In the genomic region with DNA sequence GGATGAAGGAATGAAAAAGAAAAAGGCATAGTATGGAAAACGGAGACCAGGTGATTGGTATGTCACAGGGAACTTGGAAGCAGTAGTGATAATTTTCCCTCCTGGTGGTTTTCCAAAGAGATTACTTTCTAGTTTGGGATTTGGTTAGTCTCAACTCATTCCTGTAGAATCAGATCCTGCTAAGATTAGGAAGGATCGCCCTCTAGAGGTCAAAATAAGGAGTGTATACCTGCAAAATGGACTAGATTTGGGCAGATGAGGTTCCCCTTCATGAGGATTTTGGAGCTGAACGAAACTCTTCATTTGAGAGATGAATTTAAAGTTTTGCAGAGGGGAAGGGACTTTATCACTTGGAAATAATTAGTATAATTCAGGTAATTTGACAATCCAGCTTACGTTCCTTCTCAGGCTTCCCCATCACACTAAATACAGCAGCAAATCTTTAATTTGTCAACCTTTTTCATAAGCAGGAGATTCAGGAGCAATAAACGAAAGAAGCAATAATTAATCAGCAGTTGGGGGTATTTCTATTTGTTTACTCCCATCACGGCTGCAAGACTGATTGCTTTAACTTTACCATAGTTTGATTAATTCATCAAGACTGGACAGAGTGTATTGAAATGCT, we compare ENCODE assay signal across 8 cellular contexts.
DNase-seq lines count a peak whose midpoint lies in the region; ATAC-seq, FAIRE-seq and TF ChIP-seq lines count a peak whose summit lies in the region.

No MANE protein-coding gene starts in this region.

- H3K4me3 ChIP-seq in A549 (no peak overlapping the region), GM12878 (no peak overlapping the region), iPS DF 6.9 (ENCODE audit: low read length) (no peak overlapping the region)

- FAIRE-seq in A549 (lab: Jason Lieb, UNC) (peak; percentile 95), GM12878 (lab: Jason Lieb, UNC) (peak; percentile 84)

- peaks cover 0 to 7% of the 10 kb centered on the region in 2 donors for H3K4me1 Mint-ChIP-seq in stimulated activated naive B cell treated with anti-CD40 and anti-IgM and Interleukin-4, amounts not matched to agents 10 μg/mL and 1 μg/mL and 100 μg/mL, for 72 hours

- TF ChIP-seq POLR2A in A549 (IDR thresholded peaks at IDR 0.05; ENCODE audit: low read length): no peak
- TF ChIP-seq POLR2A in GM12878 (IDR thresholded peaks at IDR 0.05; ENCODE audit: low read depth, low read length): no peak

- H3K27me3 Mint-ChIP-seq in stimulated activated naive B cell treated with anti-CD40 and anti-IgM and Interleukin-4, amounts not matched to agents 10 μg/mL and 1 μg/mL and 100 μg/mL, for 72 hours: no peaks in the 10 kb centered on the region

- BruUV-seq in GM12878 (replicated peaks; lab: Mats Ljungman, UMichigan): no TSS peak

- RAD21 ChIA-PET in GM12878 (lab: Charles Lee; ENCODE audit: unreplicated experiment): interaction anchor here (0.6 to 6.3 kb wide), 17 partner anchors 10 to 787 kb away, joined by 3 to 35 read pairs (median 4); a partner anchor contains a TSS

- POLR2A ChIA-PET in A549 (lab: Yijun Ruan, JAX): no interaction called here
- POLR2A ChIA-PET in GM12878 (lab: Charles Lee): interaction anchor here (0.5 to 0.8 kb wide), 2 partner anchors 69 to 112 kb away, joined by 3 read pairs; no protein-coding TSS in a partner anchor

- H3K27me3 ChIP-seq in GM12878 (replicated peaks in 1 of 2; ENCODE audit: control insufficient read depth in 2 of 2, insufficient read depth in 2 of 2, low read length in 1 of 2) (no peaks in the 10 kb centered on the region), iPS DF 6.9 (ENCODE audit: control insufficient read depth, insufficient read depth, low read length) (no peaks in the 10 kb centered on the region)

- ATAC-seq in A549: peak; percentile 89 to 94
- ATAC-seq in HG02884 (IDR thresholded peaks at IDR 0.05; ENCODE audit: unreplicated experiment): peak; percentile 71
- ATAC-seq in GM12878: peak; percentile 89
- ATAC-seq in stimulated activated naive B cell treated with anti-CD40 and anti-IgM and Interleukin-4, amounts not matched to agents 10 μg/mL and 1 μg/mL and 100 μg/mL, for 72 hours (replicated peaks): peak; percentile 61 to 69

- CTCF ChIA-PET in A549 (lab: Yijun Ruan, JAX) (interaction anchor here (0.6 to 8.6 kb wide), 54 partner anchors 8 to 1010 kb away, joined by 3 to 69 read pairs (median 4); a partner anchor contains a TSS), GM12878 (lab: Yijun Ruan, JAX) (interaction anchor here (0.5 to 9.2 kb wide), 62 partner anchors 9 to 681 kb away, joined by 3 to 145 read pairs (median 4); a partner anchor contains a TSS)

- H3K9ac ChIP-seq in GM12878 (ENCODE audit: control insufficient read depth, insufficient read depth, low read length): no peak overlapping the region

- H3K9me3 ChIP-seq in A549 (no peaks in the 10 kb centered on the region), GM12878 (replicated peaks; ENCODE audit: control insufficient read depth, insufficient read depth, low read length) (no peaks in the 10 kb centered on the region; the same call in 2 of the 3 replicates), iPS DF 6.9 (ENCODE audit: control insufficient read depth, insufficient read depth, low read length) (no peaks in the 10 kb centered on the region; the same call in 1 of the 2 replicates)

- SMC1A ChIA-PET in GM12878 (lab: Charles Lee; ENCODE audit: uncharacterized antibody, unreplicated experiment): interaction anchor here (0.6 to 5.6 kb wide), 43 partner anchors 9 to 689 kb away, joined by 3 to 53 read pairs (median 4); a partner anchor contains a TSS

- H3K79me2 ChIP-seq in GM12878 (ENCODE audit: control insufficient read depth, insufficient read depth, low read length): no peaks in the 10 kb centered on the region

- no peak overlapping the region for H3K27ac Mint-ChIP-seq in stimulated activated naive B cell treated with anti-CD40 and anti-IgM and Interleukin-4, amounts not matched to agents 10 μg/mL and 1 μg/mL and 100 μg/mL, for 72 hours

- H3K36me3 ChIP-seq in GM12878 (ENCODE audit: control insufficient read depth in 2 of 2, insufficient read depth in 2 of 2, low read length in 1 of 2) (no peaks in the 10 kb centered on the region), iPS DF 6.9 (ENCODE audit: control insufficient read depth, insufficient read depth, low read length) (no peaks in the 10 kb centered on the region)

- DNase-seq in A549 (ENCODE audit: low read depth in 1 of 2, low spot score in 1 of 2): peak; percentile 29 to 69
- DNase-seq in GM04504 (ENCODE audit: low read depth): peak; percentile 24
- DNase-seq in NCI-H345 treated with DMSO at 0.1 percent for 48 hours (lab: John Stamatoyannopoulos, UW; ENCODE audit: unreplicated experiment): peak; percentile 20
- no peak for DNase-seq in GM12878 (ENCODE audit: low read depth, low spot score)
- peak; percentile 57 for DNase-seq in iPS DF 6.9 (ENCODE audit: low read depth, low spot score)
- no peak for DNase-seq in stimulated activated naive B cell treated with anti-CD40 and anti-IgM and Interleukin-4, amounts not matched to agents 10 μg/mL and 1 μg/mL and 100 μg/mL, for 72 hours
- DNase-seq in stimulated activated CD4-positive, alpha-beta T cell treated with anti-CD3 and anti-CD28 coated beads, Interleukin-4, amount 100 ng/mL, for 1 hour: no peak

- intact Hi-C loops in GM12878 (cut with micrococcal nuclease; ENCODE audit: unreplicated experiment): loop anchor here (1.0 kb wide), 2 partner anchors 127 to 294 kb away; no protein-coding TSS in a partner anchor

- no peak overlapping the region for H2AFZ ChIP-seq in GM12878 (ENCODE audit: control insufficient read depth, low read depth, low read length)

- TF ChIP-seq EP300 in A549 (IDR thresholded peaks at IDR 0.05) (no peak), GM12878 (IDR thresholded peaks at IDR 0.05; ENCODE audit: borderline replicate concordance in 1 of 2, control insufficient read depth in 1 of 2, low read depth in 2 of 2, low read length in 2 of 2) (no peak)

- TF ChIP-seq RAD21 in A549 (conservative IDR thresholded peaks at IDR 0.05 in 1 of 2, IDR thresholded peaks at IDR 0.05 in 1 of 2) (peak; percentile 87 to 92), GM12878 (IDR thresholded peaks at IDR 0.05; ENCODE audit: insufficient read depth, low read depth, low read length) (peak; percentile 93)

- no peaks in the 10 kb centered on the region for H4K20me1 ChIP-seq in GM12878 (ENCODE audit: control insufficient read depth, insufficient read depth)

- H3K36me3 Mint-ChIP-seq in stimulated activated naive B cell treated with anti-CD40 and anti-IgM and Interleukin-4, amounts not matched to agents 10 μg/mL and 1 μg/mL and 100 μg/mL, for 72 hours: no peaks in the 10 kb centered on the region

- H3K27ac ChIP-seq in A549 (no peak overlapping the region), GM12878 (ENCODE audit: control insufficient read depth, insufficient read depth) (no peak overlapping the region), iPS DF 6.9 (ENCODE audit: low read length) (no peak overlapping the region)

- H3K4me2 ChIP-seq in A549 (no peak overlapping the region), GM12878 (ENCODE audit: control insufficient read depth, insufficient read depth) (no peak overlapping the region)

- H3K9me3 Mint-ChIP-seq in stimulated activated naive B cell treated with anti-CD40 and anti-IgM and Interleukin-4, amounts not matched to agents 10 μg/mL and 1 μg/mL and 100 μg/mL, for 72 hours: no peaks in the 10 kb centered on the region

- H3K4me3 Mint-ChIP-seq in stimulated activated naive B cell treated with anti-CD40 and anti-IgM and Interleukin-4, amounts not matched to agents 10 μg/mL and 1 μg/mL and 100 μg/mL, for 72 hours: no peak overlapping the region

- H3K4me1 ChIP-seq in A549 (no peaks in the 10 kb centered on the region), GM12878 (ENCODE audit: control insufficient read depth, insufficient read depth, low read length) (no peaks in the 10 kb centered on the region), iPS DF 6.9 (ENCODE audit: control insufficient read depth, insufficient read depth, low read length) (no peaks in the 10 kb centered on the region; the same call in 1 of the 2 replicates)

- in situ Hi-C loops in GM12878 (cut with MboI): no loop called here

- WGBS in A549 (ENCODE audit: missing lambda C conversion rate): under 1% methylated on average over 6 of the region's 6 CpGs
- 4% methylated on average over 6 of the region's 6 CpGs for WGBS in GM12878 (ENCODE audit: insufficient coverage, insufficient replicate concordance, low lambda C conversion rate, missing lambda C conversion rate)
- no CpG with 5 or more reads among the region's 6 CpGs for WGBS in iPS DF 6.9 (ENCODE audit: insufficient coverage, insufficient read length)

- peak; percentile 93 for TF ChIP-seq CTCF in A549 (IDR thresholded peaks at IDR 0.05)
- peak; percentile 71 to 73 (median 72) for TF ChIP-seq CTCF in GM12878 (IDR thresholded peaks at IDR 0.05 in 2 of 3, conservative IDR thresholded peaks at IDR 0.05 in 1 of 3; ENCODE audit: control insufficient read depth in 2 of 3, extremely low read depth in 1 of 3, insufficient read depth in 1 of 3, low read depth in 3 of 3, low read length in 3 of 3)

TF ChIP-seq in A549, 52 proteins besides CTCF, POLR2A, EP300 and RAD21:
- peak; percentile 84 for TF ChIP-seq SMC3 (IDR thresholded peaks at IDR 0.05)
- TF ChIP-seq HOXA7 (CRISPR knock-in tag; IDR thresholded peaks at IDR 0.05): no peak

TF ChIP-seq in GM12878, 131 proteins besides CTCF, POLR2A, EP300 and RAD21 (continues in another document):
- TF ChIP-seq, protein P1, sequence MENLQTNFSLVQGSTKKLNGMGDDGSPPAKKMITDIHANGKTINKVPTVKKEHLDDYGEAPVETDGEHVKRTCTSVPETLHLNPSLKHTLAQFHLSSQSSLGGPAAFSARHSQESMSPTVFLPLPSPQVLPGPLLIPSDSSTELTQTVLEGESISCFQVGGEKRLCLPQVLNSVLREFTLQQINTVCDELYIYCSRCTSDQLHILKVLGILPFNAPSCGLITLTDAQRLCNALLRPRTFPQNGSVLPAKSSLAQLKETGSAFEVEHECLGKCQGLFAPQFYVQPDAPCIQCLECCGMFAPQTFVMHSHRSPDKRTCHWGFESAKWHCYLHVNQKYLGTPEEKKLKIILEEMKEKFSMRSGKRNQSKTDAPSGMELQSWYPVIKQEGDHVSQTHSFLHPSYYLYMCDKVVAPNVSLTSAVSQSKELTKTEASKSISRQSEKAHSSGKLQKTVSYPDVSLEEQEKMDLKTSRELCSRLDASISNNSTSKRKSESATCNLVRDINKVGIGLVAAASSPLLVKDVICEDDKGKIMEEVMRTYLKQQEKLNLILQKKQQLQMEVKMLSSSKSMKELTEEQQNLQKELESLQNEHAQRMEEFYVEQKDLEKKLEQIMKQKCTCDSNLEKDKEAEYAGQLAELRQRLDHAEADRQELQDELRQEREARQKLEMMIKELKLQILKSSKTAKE (IDR thresholded peaks at IDR 0.05; ENCODE audit: low read depth, poor library complexity, severe bottlenecking): peak; percentile 32
- TF ChIP-seq SMC3 (IDR thresholded peaks at IDR 0.05; ENCODE audit: borderline replicate concordance, low read length): peak; percentile 80; the same call in 1 of the 2 replicates
- 0 out of 2 replicates have a peak, but pooled peaks have one; percentile 27 for TF ChIP-seq IKZF1 (conservative IDR thresholded peaks at IDR 0.05)
- no peak for TF ChIP-seq MYC (IDR thresholded peaks at IDR 0.05; ENCODE audit: insufficient read depth, insufficient read length, insufficient replicate concordance, low read length, severe bottlenecking)
- 0 out of 4 replicates have a peak, but pooled peaks of 1 of the 2 experiments have one; percentile 15 for TF ChIP-seq IKZF2 (IDR thresholded peaks at IDR 0.05)

Comparison
In these comparisons a context has a peak if more than half of its experiments do, and no peak if none do; other contexts are left out.
1. DNase-seq: peak in A549 (2 of 2), GM04504 (single experiment), NCI-H345 treated with DMSO at 0.1 percent for 48 hours (single experiment) and iPS DF 6.9 (single experiment); none in GM12878 (single experiment), stimulated activated naive B cell treated with anti-CD40 and anti-IgM and Interleukin-4, amounts not matched to agents 10 μg/mL and 1 μg/mL and 100 μg/mL, for 72 hours (single experiment) and stimulated activated CD4-positive, alpha-beta T cell treated with anti-CD3 and anti-CD28 coated beads, Interleukin-4, amount 100 ng/mL, for 1 hour (single experiment).
2. Peak in every context shown above with its lines, with median percentiles within 50 percentile points of each other: ATAC-seq.